ENCODE assay signal across 17 cellular contexts in genomic region chr10:45545150-45545549, GRCh38.
A peak's percentile ranks its signal among the peaks of the same experiment; 100 is the strongest.
DNase-seq lines count a peak whose midpoint lies in the region; ATAC-seq and TF ChIP-seq lines count a peak whose summit lies in the region.
"Had no signal": no experiment of that assay in that cellular context is flagged by ENCODE, and none has a peak within 500 bp of the region (broad histone marks: within the 10 kb centered on the region; RNA-seq: fewer than 3 reads in every experiment).

No MANE protein-coding gene starts in this region.

- no peaks in the 10 kb centered on the region for H3K4me1 ChIP-seq in Loucy (ENCODE audit: insufficient read depth, low read length, poor library complexity, severe bottlenecking)
- no peaks in the 10 kb centered on the region for H3K4me1 ChIP-seq in OCI-LY7 (ENCODE audit: insufficient read depth, low read length, poor library complexity, severe bottlenecking)
- H3K4me1 ChIP-seq in BE2C: no peaks in the 10 kb centered on the region
- no peaks in the 10 kb centered on the region for H3K4me1 ChIP-seq in SJCRH30
- no peaks in the 10 kb centered on the region for H3K4me1 ChIP-seq in lower lobe of right lung
- H3K4me1 ChIP-seq: Caco-2 had no signal

- H3K9me3 ChIP-seq in Loucy (ENCODE audit: insufficient read depth, low read depth, low read length) (no peaks in the 10 kb centered on the region), OCI-LY7 (ENCODE audit: low read length) (no peaks in the 10 kb centered on the region), BE2C (no peaks in the 10 kb centered on the region), SJCRH30 (replicated peaks) (no peaks in the 10 kb centered on the region), lower lobe of right lung (no peaks in the 10 kb centered on the region)
- H3K9me3 ChIP-seq: Caco-2 had no signal

- H4K20me1 ChIP-seq in Loucy (ENCODE audit: insufficient read depth, low read length, poor library complexity, severe bottlenecking): no peaks in the 10 kb centered on the region
- H4K20me1 ChIP-seq in OCI-LY7 (ENCODE audit: insufficient read depth, low read length): no peaks in the 10 kb centered on the region

- H3K36me3 ChIP-seq in Loucy (ENCODE audit: insufficient read depth, low read length) (no peaks in the 10 kb centered on the region), OCI-LY7 (ENCODE audit: insufficient read depth, low read length) (no peaks in the 10 kb centered on the region), BE2C (no peaks in the 10 kb centered on the region), SJCRH30 (no peaks in the 10 kb centered on the region), lower lobe of right lung (peaks cover 5% of the 10 kb centered on the region)

- CTCF ChIA-PET in OCI-LY7 (lab: Charles Lee; ENCODE audit: unreplicated experiment): no interaction called here

- H3K9me2 ChIP-seq in Loucy (replicated peaks; ENCODE audit: low read depth, low read length) (no peaks in the 10 kb centered on the region), OCI-LY7 (ENCODE audit: insufficient read depth, low read length) (no peaks in the 10 kb centered on the region)

- H3K4me3 ChIP-seq in Loucy (ENCODE audit: low read length, poor library complexity, severe bottlenecking) (no peak overlapping the region), OCI-LY7 (ENCODE audit: low read depth, low read length, poor library complexity, severe bottlenecking) (no peak overlapping the region), BE2C (ENCODE audit: low read depth, low read length) (no peak overlapping the region), SJCRH30 (no peak overlapping the region), lower lobe of right lung (no peak overlapping the region)
- H3K4me3 ChIP-seq: BLaER1 treated with 17β-estradiol and CSF1 and Interleukin-3, amounts not matched to agents 10 nM and 100 nM had no signal

- intact Hi-C loops in OCI-LY7 (cut with micrococcal nuclease; ENCODE audit: unreplicated experiment) (no loop called here), lower lobe of right lung (cut with DNase I) (no loop called here)

- BruUV-seq in OCI-LY7 (replicated peaks; lab: Mats Ljungman, UMichigan): no TSS peak

- no peak overlapping the region for H3K27ac ChIP-seq in OCI-LY7 (ENCODE audit: low read depth, low read length, poor library complexity, severe bottlenecking)
- no peak overlapping the region for H3K27ac ChIP-seq in SJCRH30
- H3K27ac ChIP-seq in lower lobe of right lung: no peak overlapping the region
- H3K27ac ChIP-seq: BLaER1 treated with 17β-estradiol and CSF1 and Interleukin-3, amounts not matched to agents 10 nM and 100 nM; C4-2B had no signal

- DNase-seq in Kasumi-1 (lab: John Stamatoyannopoulos, UW): peak; percentile 17 to 39
- no peak for DNase-seq in OCI-LY7 (ENCODE audit: low spot score)
- no peak for DNase-seq in left lobe of liver (ENCODE audit: low spot score)
- no peak for DNase-seq in BE2C
- DNase-seq in SJCRH30: no peak
- DNase-seq in lower lobe of right lung: no peak
- DNase-seq: 8988T; ACHN; Caco-2; Calu3; CD4-positive, alpha-beta T cell; CD8-positive, alpha-beta T cell; DMS79 treated with DMSO at 0.1 percent for 48 hours had no signal

- ATAC-seq in left lobe of liver: peak; percentile 79
- no peak for ATAC-seq in GM19395 (IDR thresholded peaks at IDR 0.05; ENCODE audit: unreplicated experiment)
- no peak for ATAC-seq in lower lobe of right lung
- ATAC-seq: CD8-positive, alpha-beta T cell had no signal

- POLR2A ChIA-PET in OCI-LY7 (lab: Charles Lee): no interaction called here

- H3K9ac ChIP-seq in Loucy (ENCODE audit: low read depth, low read length, poor library complexity, severe bottlenecking): no peak overlapping the region
- H3K9ac ChIP-seq: BLaER1 treated with 17β-estradiol and CSF1 and Interleukin-3, amounts not matched to agents 10 nM and 100 nM had no signal

- H3K4me2 ChIP-seq in Loucy (ENCODE audit: low read depth, low read length, poor library complexity, severe bottlenecking) (no peak overlapping the region), OCI-LY7 (ENCODE audit: low read length) (no peak overlapping the region)

- TF ChIP-seq CTCF in Loucy (conservative IDR thresholded peaks at IDR 0.05; ENCODE audit: low read length) (0 out of 2 replicates have a peak, but pooled peaks have one; percentile 13), OCI-LY7 (conservative IDR thresholded peaks at IDR 0.05; ENCODE audit: low read length) (0 out of 2 replicates have a peak, but pooled peaks have one; percentile 23), BE2C (IDR thresholded peaks at IDR 0.05; ENCODE audit: low read depth, low read length) (no peak), lower lobe of right lung (IDR thresholded peaks at IDR 0.05) (no peak)

- H2AFZ ChIP-seq in Loucy (ENCODE audit: low read length): no peak overlapping the region
- H2AFZ ChIP-seq in OCI-LY7 (ENCODE audit: low read length): no peak overlapping the region

- no peaks in the 10 kb centered on the region for H3F3A ChIP-seq in Loucy (ENCODE audit: low read depth)

- H3K79me2 ChIP-seq in Loucy (ENCODE audit: insufficient read depth, low read length): no peaks in the 10 kb centered on the region
- H3K79me2 ChIP-seq in OCI-LY7 (ENCODE audit: insufficient read depth, low read depth, low read length): no peaks in the 10 kb centered on the region

- H3K27me3 ChIP-seq in Loucy (ENCODE audit: insufficient read depth, low read length, poor library complexity, severe bottlenecking) (no peaks in the 10 kb centered on the region), BE2C (no peaks in the 10 kb centered on the region), SJCRH30 (no peaks in the 10 kb centered on the region), lower lobe of right lung (ENCODE audit: low read depth) (no peaks in the 10 kb centered on the region)
- H3K27me3 ChIP-seq: BLaER1 treated with 17β-estradiol and CSF1 and Interleukin-3, amounts not matched to agents 10 nM and 100 nM had no signal

Comparison
In these comparisons a context has a peak if more than half of its experiments do, and no peak if none do; other contexts are left out.
1. DNase-seq: peak in Kasumi-1 (2 of 2); none in OCI-LY7 (single experiment), left lobe of liver (single experiment), BE2C (single experiment), SJCRH30 (0 of 2) and lower lobe of right lung (single experiment).
2. CTCF ChIP-seq: peak in Loucy (single experiment) and OCI-LY7 (single experiment); none in BE2C (single experiment) and lower lobe of right lung (single experiment).